In genomic region chr9:72843525-72844439, GRCh38 we compare ENCODE assay signal across 14 cellular contexts.
DNase-seq lines count a peak whose midpoint lies in the region; ATAC-seq and TF ChIP-seq lines count a peak whose summit lies in the region.
"Had no signal": no experiment of that assay in that cellular context is flagged by ENCODE, and none has a peak within 500 bp of the region (broad histone marks: within the 10 kb centered on the region; RNA-seq: fewer than 3 reads in every experiment).

No MANE protein-coding gene starts in this region.

- H3K9me3 ChIP-seq in SK-N-MC (ENCODE audit: low read depth, low read length) (no peaks in the 10 kb centered on the region; the same call in 1 of the 2 replicates), hepatocyte (ENCODE audit: low read depth) (no peaks in the 10 kb centered on the region)
- H3K9me3 ChIP-seq: upper lobe of right lung had no signal

- H3K27me3 ChIP-seq in H7 (ENCODE audit: control insufficient read depth, insufficient read depth, low read length): no peaks in the 10 kb centered on the region
- H3K27me3 ChIP-seq in hepatocyte: no peaks in the 10 kb centered on the region
- H3K27me3 ChIP-seq: upper lobe of right lung had no signal

- peak overlapping the region; percentile 16 for H2AFZ ChIP-seq in hepatocyte

- WGBS in hepatocyte (ENCODE audit: low lambda C conversion rate, missing lambda C conversion rate): 71% methylated on average over 8 of the region's 8 CpGs

- no peak for ATAC-seq in HG03045 (IDR thresholded peaks at IDR 0.05; ENCODE audit: unreplicated experiment)
- ATAC-seq in SK-N-SH treated with all-trans-retinoic acid at 6 μM for 48 hours: no peak; the same call in 2 of the 3 replicates
- ATAC-seq: upper lobe of right lung had no signal

- H3K4me1 ChIP-seq in hepatocyte (ENCODE audit: insufficient read depth): no peaks in the 10 kb centered on the region
- H3K4me1 ChIP-seq: spleen, upper lobe of right lung had no signal

- no peaks in the 10 kb centered on the region for H3K79me2 ChIP-seq in hepatocyte

- H3K4me3 ChIP-seq in H7 (ENCODE audit: insufficient read depth, low read depth, low read length) (no peak overlapping the region), SK-N-MC (0 out of 2 replicates have a peak overlapping the region, but pooled peaks have one; percentile 17), hepatocyte (no peak overlapping the region)
- H3K4me3 ChIP-seq: spleen, upper lobe of right lung had no signal

- H3K27ac ChIP-seq in SK-N-MC (peak overlapping the region; percentile 33; the same call in 1 of the 2 replicates), hepatocyte (no peak overlapping the region)
- H3K27ac ChIP-seq: spleen, upper lobe of right lung had no signal

- H3K4me2 ChIP-seq in hepatocyte: no peak overlapping the region

- H4K20me1 ChIP-seq in hepatocyte (ENCODE audit: insufficient read depth, poor library complexity, severe bottlenecking): no peaks in the 10 kb centered on the region

- H3K9me2 ChIP-seq in hepatocyte (replicated peaks; ENCODE audit: insufficient read depth): no peaks in the 10 kb centered on the region

- no peak for TF ChIP-seq CTCF in hepatocyte (IDR thresholded peaks at IDR 0.05; ENCODE audit: poor library complexity)

- H3K36me3 ChIP-seq in H7 (replicated peaks; ENCODE audit: control insufficient read depth, insufficient read depth, low read length) (no peaks in the 10 kb centered on the region), SK-N-MC (ENCODE audit: insufficient read depth, low read length) (no peaks in the 10 kb centered on the region), hepatocyte (replicated peaks; ENCODE audit: insufficient read depth, low read depth) (no peaks in the 10 kb centered on the region)
- H3K36me3 ChIP-seq: spleen, upper lobe of right lung had no signal

- DNase-seq in 8988T (peak; percentile 31), H7 (peak; percentile 65), SK-N-MC (ENCODE audit: low read depth, low spot score) (no peak), hepatocyte (ENCODE audit: low spot score) (peak; percentile 25), GOT3 (lab: John Stamatoyannopoulos, UW) (no peak), germinal center (ENCODE audit: low spot score) (no peak)
- DNase-seq: activated CD4-positive, alpha-beta memory T cell treated with anti-CD3 and anti-CD28 coated beads, Interleukin-2, amount 10 ng/mL, durations not matched to agents 7 days and 5 days; activated gamma-delta T cell treated with Interleukin-2 at 50 U/mL for 16 hours; AML-193; OCI-M1; spleen; upper lobe of right lung had no signal

- no peak overlapping the region for H3K9ac ChIP-seq in SK-N-MC (ENCODE audit: insufficient read length)

TF ChIP-seq in SK-N-SH treated with all-trans-retinoic acid at 6 μM for 48 hours, 23 proteins besides CTCF, POLR2A, EP300 and RAD21:
- no peak for TF ChIP-seq SNAI2 (CRISPR knock-in tag; IDR thresholded peaks at IDR 0.05)
- no peak for TF ChIP-seq ZNF70 (CRISPR knock-in tag; IDR thresholded peaks at IDR 0.05)
- TF ChIP-seq ZNF565 (CRISPR knock-in tag; conservative IDR thresholded peaks at IDR 0.05; ENCODE audit: low read depth): no peak
- TF ChIP-seq BACH2 (CRISPR knock-in tag; IDR thresholded peaks at IDR 0.05; ENCODE audit: borderline replicate concordance): no peak
- TF ChIP-seq, protein P1, sequence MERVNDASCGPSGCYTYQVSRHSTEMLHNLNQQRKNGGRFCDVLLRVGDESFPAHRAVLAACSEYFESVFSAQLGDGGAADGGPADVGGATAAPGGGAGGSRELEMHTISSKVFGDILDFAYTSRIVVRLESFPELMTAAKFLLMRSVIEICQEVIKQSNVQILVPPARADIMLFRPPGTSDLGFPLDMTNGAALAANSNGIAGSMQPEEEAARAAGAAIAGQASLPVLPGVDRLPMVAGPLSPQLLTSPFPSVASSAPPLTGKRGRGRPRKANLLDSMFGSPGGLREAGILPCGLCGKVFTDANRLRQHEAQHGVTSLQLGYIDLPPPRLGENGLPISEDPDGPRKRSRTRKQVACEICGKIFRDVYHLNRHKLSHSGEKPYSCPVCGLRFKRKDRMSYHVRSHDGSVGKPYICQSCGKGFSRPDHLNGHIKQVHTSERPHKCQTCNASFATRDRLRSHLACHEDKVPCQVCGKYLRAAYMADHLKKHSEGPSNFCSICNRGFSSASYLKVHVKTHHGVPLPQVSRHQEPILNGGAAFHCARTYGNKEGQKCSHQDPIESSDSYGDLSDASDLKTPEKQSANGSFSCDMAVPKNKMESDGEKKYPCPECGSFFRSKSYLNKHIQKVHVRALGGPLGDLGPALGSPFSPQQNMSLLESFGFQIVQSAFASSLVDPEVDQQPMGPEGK (CRISPR knock-in tag; IDR thresholded peaks at IDR 0.05; ENCODE audit: borderline replicate concordance): no peak
- TF ChIP-seq ZNF8 (CRISPR knock-in tag; IDR thresholded peaks at IDR 0.05): no peak
- no peak for TF ChIP-seq GLIS3 (CRISPR knock-in tag; IDR thresholded peaks at IDR 0.05)
- TF ChIP-seq, protein P2, sequence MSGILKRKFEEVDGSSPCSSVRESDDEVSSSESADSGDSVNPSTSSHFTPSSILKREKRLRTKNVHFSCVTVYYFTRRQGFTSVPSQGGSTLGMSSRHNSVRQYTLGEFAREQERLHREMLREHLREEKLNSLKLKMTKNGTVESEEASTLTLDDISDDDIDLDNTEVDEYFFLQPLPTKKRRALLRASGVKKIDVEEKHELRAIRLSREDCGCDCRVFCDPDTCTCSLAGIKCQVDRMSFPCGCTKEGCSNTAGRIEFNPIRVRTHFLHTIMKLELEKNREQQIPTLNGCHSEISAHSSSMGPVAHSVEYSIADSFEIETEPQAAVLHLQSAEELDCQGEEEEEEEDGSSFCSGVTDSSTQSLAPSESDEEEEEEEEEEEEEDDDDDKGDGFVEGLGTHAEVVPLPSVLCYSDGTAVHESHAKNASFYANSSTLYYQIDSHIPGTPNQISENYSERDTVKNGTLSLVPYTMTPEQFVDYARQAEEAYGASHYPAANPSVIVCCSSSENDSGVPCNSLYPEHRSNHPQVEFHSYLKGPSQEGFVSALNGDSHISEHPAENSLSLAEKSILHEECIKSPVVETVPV (CRISPR knock-in tag; IDR thresholded peaks at IDR 0.05): no peak
- no peak for TF ChIP-seq ZFP3 (CRISPR knock-in tag; IDR thresholded peaks at IDR 0.05)

Comparison
In these comparisons a context has a peak if more than half of its experiments do, and no peak if none do; other contexts are left out.
1. DNase-seq: peak in 8988T (single experiment), H7 (single experiment) and hepatocyte (single experiment); none in SK-N-MC (single experiment), GOT3 (single experiment) and germinal center (single experiment).